In the genomic region with DNA sequence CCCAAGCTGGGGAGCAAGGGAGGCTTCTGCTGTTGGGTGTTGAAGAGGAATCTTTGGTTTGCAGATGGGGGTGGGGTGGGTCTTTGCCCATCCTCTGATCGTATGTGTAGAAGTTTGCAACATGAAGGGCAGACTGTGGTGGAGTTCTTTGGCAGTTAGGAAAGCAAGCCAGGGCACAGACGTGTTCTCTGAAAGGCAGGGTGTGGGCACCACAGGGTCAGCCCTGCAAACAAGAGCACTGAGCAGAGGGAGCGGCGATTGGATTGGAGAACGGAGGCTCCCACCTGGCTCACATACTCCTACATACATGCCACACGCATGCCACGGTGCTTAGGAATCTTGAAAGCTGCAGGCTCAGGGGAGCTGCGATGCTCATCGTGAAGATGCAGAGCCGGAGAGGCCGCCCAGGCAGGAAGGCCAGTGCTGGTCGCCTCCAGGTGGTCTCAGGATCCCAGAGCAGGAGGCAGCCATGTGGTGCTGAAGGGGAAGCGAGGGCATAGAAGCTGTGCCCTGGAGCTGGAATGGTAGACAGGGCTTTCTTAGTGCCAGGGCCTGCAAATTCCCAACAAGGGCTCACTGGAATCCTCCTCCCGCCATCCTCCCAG, we compare ENCODE assay signal across 25 cellular contexts.
"Had no signal": no experiment of that assay in that cellular context is flagged by ENCODE, and none has a peak within 500 bp of the region (broad histone marks: within the 10 kb centered on the region; RNA-seq: fewer than 3 reads in every experiment).

No MANE protein-coding gene starts in this region.

- DNase-seq: Kasumi-1, MM.1S, NCI-H1092 treated with DMSO at 0.1 percent for 48 hours, NCI-H1436, NCI-H187, NCI-H2029, NCI-H2081 treated with DMSO at 0.1 percent for 48 hours, NCI-H2171, NCI-H226, NCI-H446, NCI-H510A, NCI-H524 treated with DMSO at 0.1 percent for 48 hours, NCI-H69, NCI-H774, Right ventricle myocardium superior, RPMI8226, SIG-M5 had no signal

- H3K27ac ChIP-seq: HL-60, KMS-11, SJSA1, SK-N-MC had no signal

- ATAC-seq: K562 had no signal

- H3K4me3 Mint-ChIP-seq: IgD-negative memory B cell had no signal

- H3K27ac Mint-ChIP-seq: IgD-negative memory B cell had no signal

- H3K27me3 ChIP-seq: SJSA1 had no signal

- H3K4me3 ChIP-seq: K562, SJSA1, SK-N-MC had no signal

- H3K27me3 Mint-ChIP-seq: IgD-negative memory B cell had no signal

- H3K36me3 ChIP-seq: SJSA1 had no signal

- H3K4me1 ChIP-seq: SJSA1 had no signal

- FAIRE-seq: HTR-8/SVneo, K562, RCC 7860 had no signal
